In genomic region chr6:57242505-57242904, GRCh38 we compare ENCODE assay signal across 9 cellular contexts. TPM values are rescaled to one million over a fixed set of nuclear protein-coding genes. Genes with fewer than 3 reads are reported as not detected.
DNase-seq lines count a peak whose midpoint lies in the region; ATAC-seq and TF ChIP-seq lines count a peak whose summit lies in the region.
"Had no signal": no experiment of that assay in that cellular context is flagged by ENCODE, and none has a peak within 500 bp of the region (broad histone marks: within the 10 kb centered on the region; RNA-seq: fewer than 3 reads in every experiment).

No MANE protein-coding gene starts in this region.

- CTCF ChIA-PET in Panc1 (lab: Charles Lee): interaction anchor here (0.7 kb wide), 1 partner anchor 129 kb away, joined by 3 read pairs; no protein-coding TSS in a partner anchor

- H3K9me3 ChIP-seq in Panc1 (ENCODE audit: control insufficient read depth, insufficient read depth, low read depth, low read length) (no peaks in the 10 kb centered on the region), sigmoid colon (no peaks in the 10 kb centered on the region)
- H3K9me3 ChIP-seq: esophagus muscularis mucosa had no signal

- whole genome bisulfite sequencing in sigmoid colon, 2 donors: 7 to 35% methylated on average over 2 of the region's 2 CpGs

- H3K27ac ChIP-seq in Panc1 (ENCODE audit: low read length) (no peak overlapping the region), sigmoid colon (peak overlapping the region in 3 of 4 donors; percentile 13 to 65 (median 49))

- POLR2A ChIA-PET in Panc1 (lab: Charles Lee): no interaction called here

- no peak for TF ChIP-seq CTCF in Panc1 (IDR thresholded peaks at IDR 0.05)
- TF ChIP-seq CTCF in sigmoid colon (IDR thresholded peaks at IDR 0.05): no peak
- no peak for TF ChIP-seq CTCF in GM20000 (IDR thresholded peaks at IDR 0.05; ENCODE audit: extremely low read depth, missing control alignments)

- no peaks in the 10 kb centered on the region for H3K27me3 ChIP-seq in Panc1 (ENCODE audit: control insufficient read depth, insufficient read depth, low read length)
- no peaks in the 10 kb centered on the region for H3K27me3 ChIP-seq in sigmoid colon
- H3K27me3 ChIP-seq: esophagus muscularis mucosa had no signal

- no peak overlapping the region for H3K4me3 ChIP-seq in Panc1 (ENCODE audit: low read depth in 2 of 2, low read length in 2 of 2)
- no peak overlapping the region for H3K4me3 ChIP-seq in sigmoid colon
- H3K4me3 ChIP-seq: esophagus muscularis mucosa had no signal

- no peaks in the 10 kb centered on the region for H3K4me1 ChIP-seq in Panc1 (ENCODE audit: control insufficient read depth, insufficient read depth, low read length)
- peaks cover 0 to 14% (median 3%) of the 10 kb centered on the region in 4 donors for H3K4me1 ChIP-seq in sigmoid colon

- intact Hi-C loops in Panc1 (cut with micrococcal nuclease; ENCODE audit: unreplicated experiment) (no loop called here), sigmoid colon (cut with DNase I) (no loop called here)

- ATAC-seq in Panc1 (no peak), HG03095 (IDR thresholded peaks at IDR 0.05; ENCODE audit: unreplicated experiment) (no peak)

- no peak for TF ChIP-seq POLR2A in sigmoid colon (IDR thresholded peaks at IDR 0.05)

- in situ Hi-C loops in Panc1 (cut with HindIII; ENCODE audit: low pct_unique_long_range_greater_than_20kb, low sequenced_read_pairs): no loop called here

- no TSS peak for BruUV-seq in Panc1 (replicated peaks; lab: Mats Ljungman, UMichigan)

- TF ChIP-seq EP300 in sigmoid colon (IDR thresholded peaks at IDR 0.05): peak; percentile 6 to 76 (median 33)

- DNase-seq in GM04504 (ENCODE audit: low read depth) (peak; percentile 69), Panc1 (ENCODE audit: low read depth, low spot score) (peak; percentile 30), fibroblast of peridontal ligament (ENCODE audit: extremely low read depth) (peak; percentile 99), sigmoid colon (no peak), NCI-H1092 treated with DMSO at 0.1 percent for 48 hours (lab: John Stamatoyannopoulos, UW) (no peak), GM20000 (ENCODE audit: low spot score) (no peak)
- no peak for DNase-seq in stimulated activated naive CD4-positive, alpha-beta T cell (lab: John Stamatoyannopoulos, UW)

- H3K36me3 ChIP-seq in Panc1 (ENCODE audit: control insufficient read depth, insufficient read depth, low read length) (no peaks in the 10 kb centered on the region), sigmoid colon (no peaks in the 10 kb centered on the region)
- H3K36me3 ChIP-seq: esophagus muscularis mucosa had no signal

RNA-seq across cellular contexts. Expression of gene RAB23, which starts 20.4 kb away (rescaled TPM):
- 25.5 TPM for total RNA-seq in Panc1 (2021; ENCODE audit: unreplicated experiment)
- 11.0 TPM for polyA plus RNA-seq in Panc1 (2012; ENCODE audit: insufficient read length)
- 100 to 1,000 TPM; 115 to 188 (median 167) TPM for total RNA-seq in sigmoid colon
- polyA plus RNA-seq in sigmoid colon: 10 to 100 TPM in 1 of 3 donors, 1 to 10 TPM in 2; 3.5 to 10.1 (median 7.8) TPM

Comparison
In these comparisons a context has a peak if more than half of its experiments do, and no peak if none do; other contexts are left out.
1. DNase-seq: peak in GM04504 (single experiment), Panc1 (single experiment) and fibroblast of peridontal ligament (single experiment); none in sigmoid colon (single experiment), NCI-H1092 treated with DMSO at 0.1 percent for 48 hours (single experiment), GM20000 (single experiment) and stimulated activated naive CD4-positive, alpha-beta T cell (0 of 6).